ENCODE assay signal across 8 cellular contexts in genomic region chr1:65068202-65069011, GRCh38.
A peak's percentile ranks its signal among the peaks of the same experiment; 100 is the strongest.
DNase-seq lines count a peak whose midpoint lies in the region; ATAC-seq, FAIRE-seq and TF ChIP-seq lines count a peak whose summit lies in the region.

No MANE protein-coding gene starts in this region.

- no peak for DNase-seq in Caco-2
- DNase-seq in NT2/D1 (ENCODE audit: low read depth, low spot score) = no peak
- no peak for DNase-seq in GM12878 (ENCODE audit: low read depth, low spot score)
- DNase-seq in kidney = no peak
- no peak for DNase-seq in occipital lobe (lab: John Stamatoyannopoulos, UW)
- DNase-seq in left lobe of liver (ENCODE audit: low spot score) = no peak

- in situ Hi-C loops in GM12878 (cut with MboI) = loop anchor here (25.0 kb wide), 1 partner anchor 144 kb away; no protein-coding TSS in a partner anchor

- POLR2A ChIA-PET in Caco-2 (lab: Charles Lee) (no interaction called here), GM12878 (lab: Charles Lee) (interaction anchor here (0.5 to 0.6 kb wide), 2 partner anchors 28 to 315 kb away, joined by 3 to 7 read pairs; no protein-coding TSS in a partner anchor)

- no peak for TF ChIP-seq POLR2A in GM12878 (IDR thresholded peaks at IDR 0.05; ENCODE audit: low read depth, low read length)

- peaks cover 13% of the 10 kb centered on the region for H3K4me1 Mint-ChIP-seq in Caco-2 (ENCODE audit: low read depth, unreplicated experiment)
- H3K4me1 Mint-ChIP-seq in stimulated activated memory B cell treated with anti-CD40 and anti-IgM and Interleukin-4, amounts not matched to agents 10 μg/mL and 1 μg/mL and 100 μg/mL, for 72 hours = peaks cover 39% of the 10 kb centered on the region

- WGBS in GM12878 (ENCODE audit: insufficient coverage, insufficient replicate concordance, low lambda C conversion rate, missing lambda C conversion rate) = 3% methylated on average over 20 of the region's 20 CpGs

- H2AFZ ChIP-seq in GM12878 (ENCODE audit: control insufficient read depth, low read depth, low read length) = peak overlapping the region; percentile 96

- H3K27ac Mint-ChIP-seq in Caco-2 (ENCODE audit: unreplicated experiment) = peak overlapping the region; percentile 91
- H3K27ac Mint-ChIP-seq in stimulated activated memory B cell treated with anti-CD40 and anti-IgM and Interleukin-4, amounts not matched to agents 10 μg/mL and 1 μg/mL and 100 μg/mL, for 72 hours = peak overlapping the region; percentile 98

- H3K9me3 ChIP-seq in Caco-2 = no peaks in the 10 kb centered on the region
- H3K9me3 ChIP-seq in NT2/D1 (ENCODE audit: insufficient read depth, low read length) = no peaks in the 10 kb centered on the region
- H3K9me3 ChIP-seq in GM12878 (replicated peaks; ENCODE audit: control insufficient read depth, insufficient read depth, low read length) = no peaks in the 10 kb centered on the region
- H3K9me3 ChIP-seq in kidney (ENCODE audit: control insufficient read depth in 1 of 2, low read length in 2 of 2) = no peaks in the 10 kb centered on the region

- H3K36me3 ChIP-seq in Caco-2 (ENCODE audit: control insufficient read depth, insufficient read depth, low read length) (no peaks in the 10 kb centered on the region), NT2/D1 (ENCODE audit: insufficient read depth, insufficient read length, low read length) (no peaks in the 10 kb centered on the region), GM12878 (ENCODE audit: control insufficient read depth in 2 of 2, insufficient read depth in 2 of 2, low read length in 1 of 2) (no peaks in the 10 kb centered on the region), kidney (ENCODE audit: control insufficient read depth in 1 of 2, insufficient read depth in 2 of 2, low read length in 2 of 2) (no peaks in the 10 kb centered on the region)

- H3K9me3 Mint-ChIP-seq in Caco-2 (ENCODE audit: unreplicated experiment) = no peaks in the 10 kb centered on the region
- no peaks in the 10 kb centered on the region for H3K9me3 Mint-ChIP-seq in stimulated activated memory B cell treated with anti-CD40 and anti-IgM and Interleukin-4, amounts not matched to agents 10 μg/mL and 1 μg/mL and 100 μg/mL, for 72 hours

- peak; percentile 26 for ATAC-seq in GM21447 (IDR thresholded peaks at IDR 0.05; ENCODE audit: unreplicated experiment)
- ATAC-seq in GM12878 = peak; percentile 50
- ATAC-seq in stimulated activated memory B cell treated with anti-CD40 and anti-IgM and Interleukin-4, amounts not matched to agents 10 μg/mL and 1 μg/mL and 100 μg/mL, for 72 hours = no peak
- no peak for ATAC-seq in left lobe of liver

- H3K79me2 ChIP-seq in GM12878 (ENCODE audit: control insufficient read depth, insufficient read depth, low read length) = no peaks in the 10 kb centered on the region

- H3K4me3 ChIP-seq in Caco-2 (ENCODE audit: low read depth, low read length) = peak overlapping the region; percentile 56
- peak overlapping the region; percentile 74 for H3K4me3 ChIP-seq in NT2/D1 (ENCODE audit: insufficient read length, low read depth)
- peak overlapping the region; percentile 86 for H3K4me3 ChIP-seq in GM12878
- H3K4me3 ChIP-seq in kidney (ENCODE audit: low read length in 2 of 2) = peak overlapping the region; percentile 74 to 81

- peak overlapping the region; percentile 99 for H3K4me2 ChIP-seq in GM12878 (ENCODE audit: control insufficient read depth, insufficient read depth)

- TF ChIP-seq EP300 in GM12878 (IDR thresholded peaks at IDR 0.05; ENCODE audit: borderline replicate concordance in 1 of 2, control insufficient read depth in 1 of 2, low read depth in 2 of 2, low read length in 2 of 2) = no peak

- BruUV-seq in Caco-2 (replicated peaks; lab: Mats Ljungman, UMichigan) = no TSS peak
- BruUV-seq in GM12878 (replicated peaks; lab: Mats Ljungman, UMichigan) = no TSS peak

- no peak for TF ChIP-seq RAD21 in GM12878 (IDR thresholded peaks at IDR 0.05; ENCODE audit: insufficient read depth, low read depth, low read length)

- peak overlapping the region; percentile 80 for H3K4me3 Mint-ChIP-seq in Caco-2 (ENCODE audit: unreplicated experiment)
- peak overlapping the region; percentile 79 for H3K4me3 Mint-ChIP-seq in stimulated activated memory B cell treated with anti-CD40 and anti-IgM and Interleukin-4, amounts not matched to agents 10 μg/mL and 1 μg/mL and 100 μg/mL, for 72 hours

- RAD21 ChIA-PET in GM12878 (lab: Charles Lee; ENCODE audit: unreplicated experiment) = no interaction called here

- CTCF ChIA-PET in Caco-2 (lab: Charles Lee) = no interaction called here
- CTCF ChIA-PET in GM12878 (lab: Yijun Ruan, JAX) = no interaction called here

- no peaks in the 10 kb centered on the region for H3K27me3 Mint-ChIP-seq in Caco-2 (ENCODE audit: insufficient read depth, unreplicated experiment)
- no peaks in the 10 kb centered on the region for H3K27me3 Mint-ChIP-seq in stimulated activated memory B cell treated with anti-CD40 and anti-IgM and Interleukin-4, amounts not matched to agents 10 μg/mL and 1 μg/mL and 100 μg/mL, for 72 hours

- FAIRE-seq in GM12878 (lab: Jason Lieb, UNC) = no peak
- no peak for FAIRE-seq in kidney (lab: Jason Lieb, UNC)

- H3K9ac ChIP-seq in NT2/D1 (ENCODE audit: insufficient read length, low read depth) (peak overlapping the region; percentile 87), GM12878 (ENCODE audit: control insufficient read depth, insufficient read depth, low read length) (peak overlapping the region; percentile 64), kidney (ENCODE audit: low read length in 2 of 2) (peak overlapping the region; percentile 82 to 97)

- H3K4me1 ChIP-seq in Caco-2 (no peaks in the 10 kb centered on the region), NT2/D1 (ENCODE audit: insufficient read depth, insufficient read length) (peaks cover 5% of the 10 kb centered on the region), GM12878 (ENCODE audit: control insufficient read depth, insufficient read depth, low read length) (peaks cover 4% of the 10 kb centered on the region; the same call in 1 of the 2 replicates), kidney (ENCODE audit: control insufficient read depth in 1 of 2, insufficient read depth in 1 of 2, low read depth in 1 of 2, low read length in 2 of 2) (peaks cover 10 to 12% of the 10 kb centered on the region in 2 donors)

- H3K27me3 ChIP-seq in Caco-2 (replicated peaks; ENCODE audit: control insufficient read depth, insufficient read depth, low read length) = no peaks in the 10 kb centered on the region
- peaks cover 49% of the 10 kb centered on the region for H3K27me3 ChIP-seq in NT2/D1 (ENCODE audit: insufficient read depth, insufficient read length)
- H3K27me3 ChIP-seq in GM12878 (replicated peaks in 1 of 2; ENCODE audit: control insufficient read depth in 2 of 2, insufficient read depth in 2 of 2, low read length in 1 of 2) = peaks cover 3 to 4% of the 10 kb centered on the region in 2 experiments; a peak in 3 of 4 replicates

- H4K20me1 ChIP-seq in GM12878 (ENCODE audit: control insufficient read depth, insufficient read depth) = no peaks in the 10 kb centered on the region

- TF ChIP-seq CTCF in Caco-2 (IDR thresholded peaks at IDR 0.05; ENCODE audit: insufficient read depth in 1 of 2, low read depth in 1 of 2, low read length in 1 of 2, severe bottlenecking in 1 of 2, unreplicated experiment in 1 of 2) = no peak
- no peak for TF ChIP-seq CTCF in GM12878 (IDR thresholded peaks at IDR 0.05 in 2 of 3, conservative IDR thresholded peaks at IDR 0.05 in 1 of 3; ENCODE audit: control insufficient read depth in 2 of 3, extremely low read depth in 1 of 3, insufficient read depth in 1 of 3, low read depth in 3 of 3, low read length in 3 of 3)
- TF ChIP-seq CTCF in kidney (IDR thresholded peaks at IDR 0.05; ENCODE audit: borderline replicate concordance, extremely low read depth, insufficient read depth) = no peak

- intact Hi-C loops in Caco-2 (cut with micrococcal nuclease; ENCODE audit: unreplicated experiment) = loop anchor here (5.0 kb wide), 1 partner anchor 79 kb away; the partner anchor contains the start of gene AK4
- intact Hi-C loops in GM12878 (cut with micrococcal nuclease; ENCODE audit: unreplicated experiment) = no loop called here
- intact Hi-C loops in kidney (cut with DNase I) = no loop called here

- peaks cover 12% of the 10 kb centered on the region for H3K36me3 Mint-ChIP-seq in Caco-2 (ENCODE audit: insufficient read depth, unreplicated experiment)
- no peaks in the 10 kb centered on the region for H3K36me3 Mint-ChIP-seq in stimulated activated memory B cell treated with anti-CD40 and anti-IgM and Interleukin-4, amounts not matched to agents 10 μg/mL and 1 μg/mL and 100 μg/mL, for 72 hours

- H3K27ac ChIP-seq in GM12878 (ENCODE audit: control insufficient read depth, insufficient read depth) (peak overlapping the region; percentile 18; the same call in 1 of the 2 replicates), kidney (ENCODE audit: low read depth in 2 of 2, low read length in 2 of 2) (peak overlapping the region; percentile 99)

- SMC1A ChIA-PET in GM12878 (lab: Charles Lee; ENCODE audit: uncharacterized antibody, unreplicated experiment) = interaction anchor here (0.6 kb wide), 1 partner anchor 145 kb away, joined by 3 read pairs; no protein-coding TSS in a partner anchor

TF ChIP-seq in GM12878, 131 proteins besides CTCF, POLR2A, EP300 and RAD21 (continues in another document):
- TF ChIP-seq ZNF687 (IDR thresholded peaks at IDR 0.05) = 0 out of 2 replicates have a peak, but pooled peaks have one; percentile 5

Comparison
In these comparisons a context has a peak if more than half of its experiments do, and no peak if none do; other contexts are left out.
1. ATAC-seq: peak in GM21447 (single experiment) and GM12878 (single experiment); none in stimulated activated memory B cell treated with anti-CD40 and anti-IgM and Interleukin-4, amounts not matched to agents 10 μg/mL and 1 μg/mL and 100 μg/mL, for 72 hours (single experiment) and left lobe of liver (single experiment).
2. Peak in every context shown above with its lines, with median percentiles within 50 percentile points of each other: H3K4me3 ChIP-seq and H3K9ac ChIP-seq.